1 cellular context compared by ENCODE assay signal in the genomic region with DNA sequence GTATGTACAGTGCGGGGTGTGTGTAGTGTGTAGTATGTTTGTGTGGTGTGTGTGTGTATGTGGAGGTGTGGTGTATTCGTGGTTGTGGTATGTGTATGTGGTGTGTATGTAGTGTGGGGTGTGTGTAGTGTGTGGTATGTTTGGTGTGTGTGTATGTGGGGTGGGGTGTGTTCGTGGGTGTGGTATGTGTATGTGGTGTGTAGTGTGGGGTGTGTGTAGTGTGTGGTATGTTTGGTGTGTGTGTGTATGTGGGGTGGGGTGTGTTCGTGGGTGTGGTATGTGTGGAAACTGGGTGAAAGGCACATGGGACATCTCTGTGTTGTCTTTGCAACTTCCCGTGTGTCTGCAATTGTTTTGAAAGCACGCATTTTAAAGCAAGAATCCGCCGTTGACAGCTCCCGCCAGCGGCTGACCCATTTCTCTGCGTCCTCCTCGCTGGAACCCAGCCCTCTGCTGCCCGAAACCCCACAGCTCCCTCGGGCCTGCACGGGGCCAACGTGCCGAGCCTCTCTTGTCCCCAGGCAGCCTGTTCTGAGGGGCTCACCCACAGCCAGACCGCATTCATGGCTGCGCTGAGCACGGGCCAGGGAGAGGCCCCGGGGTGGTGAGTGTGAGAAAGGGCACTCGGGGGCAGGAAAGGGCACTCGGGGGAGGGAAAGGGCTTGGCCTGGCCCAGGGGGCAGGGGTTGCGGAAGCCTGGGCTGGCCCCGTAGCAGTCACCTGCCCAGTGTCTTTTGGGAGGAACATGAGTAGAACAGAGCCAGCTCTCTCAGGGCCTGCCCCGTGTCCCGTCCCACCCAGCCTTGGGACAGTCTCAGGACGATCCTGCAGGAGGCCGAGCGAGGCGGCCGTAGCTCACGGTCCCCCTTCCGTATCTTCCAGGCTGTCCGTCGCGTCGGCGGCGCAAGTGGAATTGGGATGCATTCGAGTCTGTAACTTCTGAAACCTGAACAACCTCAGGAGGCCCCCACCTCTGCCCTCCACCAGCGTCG.
A peak's percentile ranks its signal among the peaks of the same experiment; 100 is the strongest.
TF ChIP-seq lines count a peak whose summit lies in the region.

No MANE protein-coding gene starts in this region.

TF ChIP-seq in HepG2, 621 proteins besides CTCF, POLR2A, EP300 and RAD21 (continued from another document):
- TF ChIP-seq, protein P1, sequence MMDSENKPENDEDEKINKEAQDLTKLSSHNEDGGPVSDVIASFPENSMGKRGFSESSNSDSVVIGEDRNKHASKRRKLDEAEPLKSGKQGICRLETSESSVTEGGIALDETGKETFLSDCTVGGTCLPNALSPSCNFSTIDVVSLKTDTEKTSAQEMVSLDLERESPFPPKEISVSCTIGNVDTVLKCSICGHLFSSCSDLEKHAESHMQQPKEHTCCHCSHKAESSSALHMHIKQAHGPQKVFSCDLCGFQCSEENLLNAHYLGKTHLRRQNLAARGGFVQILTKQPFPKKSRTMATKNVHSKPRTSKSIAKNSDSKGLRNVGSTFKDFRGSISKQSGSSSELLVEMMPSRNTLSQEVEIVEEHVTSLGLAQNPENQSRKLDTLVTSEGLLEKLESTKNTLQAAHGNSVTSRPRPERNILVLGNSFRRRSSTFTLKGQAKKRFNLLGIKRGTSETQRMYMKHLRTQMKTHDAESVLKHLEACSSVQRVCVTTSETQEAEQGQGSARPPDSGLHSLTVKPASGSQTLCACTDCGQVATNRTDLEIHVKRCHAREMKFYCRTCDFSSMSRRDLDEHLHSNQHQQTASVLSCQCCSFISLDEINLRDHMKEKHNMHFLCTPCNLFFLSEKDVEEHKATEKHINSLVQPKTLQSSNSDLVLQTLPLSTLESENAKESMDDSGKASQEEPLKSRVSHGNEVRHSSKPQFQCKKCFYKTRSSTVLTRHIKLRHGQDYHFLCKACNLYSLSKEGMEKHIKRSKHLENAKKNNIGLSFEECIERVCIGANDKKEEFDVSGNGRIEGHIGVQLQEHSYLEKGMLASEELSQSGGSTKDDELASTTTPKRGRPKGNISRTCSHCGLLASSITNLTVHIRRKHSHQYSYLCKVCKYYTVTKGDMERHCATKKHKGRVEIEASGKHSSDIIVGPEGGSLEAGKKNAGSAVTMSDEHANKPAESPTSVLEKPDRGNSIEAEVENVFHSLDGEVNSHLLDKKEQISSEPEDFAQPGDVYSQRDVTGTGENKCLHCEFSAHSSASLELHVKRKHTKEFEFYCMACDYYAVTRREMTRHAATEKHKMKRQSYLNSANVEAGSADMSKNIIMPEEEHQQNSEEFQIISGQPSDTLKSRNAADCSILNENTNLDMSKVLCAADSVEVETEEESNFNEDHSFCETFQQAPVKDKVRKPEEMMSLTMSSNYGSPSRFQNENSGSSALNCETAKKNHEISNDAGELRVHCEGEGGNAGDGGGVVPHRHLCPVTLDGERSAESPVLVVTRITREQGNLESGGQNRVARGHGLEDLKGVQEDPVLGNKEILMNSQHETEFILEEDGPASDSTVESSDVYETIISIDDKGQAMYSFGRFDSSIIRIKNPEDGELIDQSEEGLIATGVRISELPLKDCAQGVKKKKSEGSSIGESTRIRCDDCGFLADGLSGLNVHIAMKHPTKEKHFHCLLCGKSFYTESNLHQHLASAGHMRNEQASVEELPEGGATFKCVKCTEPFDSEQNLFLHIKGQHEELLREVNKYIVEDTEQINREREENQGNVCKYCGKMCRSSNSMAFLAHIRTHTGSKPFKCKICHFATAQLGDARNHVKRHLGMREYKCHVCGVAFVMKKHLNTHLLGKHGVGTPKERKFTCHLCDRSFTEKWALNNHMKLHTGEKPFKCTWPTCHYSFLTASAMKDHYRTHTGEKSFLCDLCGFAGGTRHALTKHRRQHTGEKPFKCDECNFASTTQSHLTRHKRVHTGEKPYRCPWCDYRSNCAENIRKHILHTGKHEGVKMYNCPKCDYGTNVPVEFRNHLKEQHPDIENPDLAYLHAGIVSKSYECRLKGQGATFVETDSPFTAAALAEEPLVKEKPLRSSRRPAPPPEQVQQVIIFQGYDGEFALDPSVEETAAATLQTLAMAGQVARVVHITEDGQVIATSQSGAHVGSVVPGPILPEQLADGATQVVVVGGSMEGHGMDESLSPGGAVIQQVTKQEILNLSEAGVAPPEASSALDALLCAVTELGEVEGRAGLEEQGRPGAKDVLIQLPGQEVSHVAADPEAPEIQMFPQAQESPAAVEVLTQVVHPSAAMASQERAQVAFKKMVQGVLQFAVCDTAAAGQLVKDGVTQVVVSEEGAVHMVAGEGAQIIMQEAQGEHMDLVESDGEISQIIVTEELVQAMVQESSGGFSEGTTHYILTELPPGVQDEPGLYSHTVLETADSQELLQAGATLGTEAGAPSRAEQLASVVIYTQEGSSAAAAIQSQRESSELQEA (CRISPR knock-in tag; IDR thresholded peaks at IDR 0.05; ENCODE audit: not compliant biosample characterization): no peak
- 0 out of 2 replicates have a peak, but pooled peaks have one; percentile 10 for TF ChIP-seq ZNF768 (CRISPR knock-in tag; IDR thresholded peaks at IDR 0.05)
- peak; percentile 22 for TF ChIP-seq SRSF1 (optimal IDR thresholded peaks at IDR 0.05; ENCODE audit: low read depth, low read length)
- peak; percentile 61; the same call in 1 of the 2 replicates for TF ChIP-seq NR2F2 (IDR thresholded peaks at IDR 0.05; ENCODE audit: borderline replicate concordance, low read depth)
- no peak for TF ChIP-seq REL (CRISPR knock-in tag; conservative IDR thresholded peaks at IDR 0.05)
- peak; percentile 22; the same call in 1 of the 2 replicates for TF ChIP-seq BHLHE40 (IDR thresholded peaks at IDR 0.05; ENCODE audit: low read length)
- no peak for TF ChIP-seq MTA3 (CRISPR knock-in tag; IDR thresholded peaks at IDR 0.05)
- TF ChIP-seq NFE2 (CRISPR knock-in tag; IDR thresholded peaks at IDR 0.05): no peak
- TF ChIP-seq HNRNPL (IDR thresholded peaks at IDR 0.05; ENCODE audit: low read depth, low read length): peak; percentile 44; the same call in 1 of the 2 replicates
- TF ChIP-seq AGO1 (IDR thresholded peaks at IDR 0.05; ENCODE audit: low read depth, low read length, poor library complexity, severe bottlenecking): peak; percentile 65
- TF ChIP-seq GTF3A (CRISPR knock-in tag; conservative IDR thresholded peaks at IDR 0.05): no peak
- TF ChIP-seq, protein P2, sequence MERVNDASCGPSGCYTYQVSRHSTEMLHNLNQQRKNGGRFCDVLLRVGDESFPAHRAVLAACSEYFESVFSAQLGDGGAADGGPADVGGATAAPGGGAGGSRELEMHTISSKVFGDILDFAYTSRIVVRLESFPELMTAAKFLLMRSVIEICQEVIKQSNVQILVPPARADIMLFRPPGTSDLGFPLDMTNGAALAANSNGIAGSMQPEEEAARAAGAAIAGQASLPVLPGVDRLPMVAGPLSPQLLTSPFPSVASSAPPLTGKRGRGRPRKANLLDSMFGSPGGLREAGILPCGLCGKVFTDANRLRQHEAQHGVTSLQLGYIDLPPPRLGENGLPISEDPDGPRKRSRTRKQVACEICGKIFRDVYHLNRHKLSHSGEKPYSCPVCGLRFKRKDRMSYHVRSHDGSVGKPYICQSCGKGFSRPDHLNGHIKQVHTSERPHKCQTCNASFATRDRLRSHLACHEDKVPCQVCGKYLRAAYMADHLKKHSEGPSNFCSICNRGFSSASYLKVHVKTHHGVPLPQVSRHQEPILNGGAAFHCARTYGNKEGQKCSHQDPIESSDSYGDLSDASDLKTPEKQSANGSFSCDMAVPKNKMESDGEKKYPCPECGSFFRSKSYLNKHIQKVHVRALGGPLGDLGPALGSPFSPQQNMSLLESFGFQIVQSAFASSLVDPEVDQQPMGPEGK (CRISPR knock-in tag; IDR thresholded peaks at IDR 0.05): peak; percentile 45; the same call in 1 of the 2 replicates
TF ChIP-seq in HepG2: peak in this region for 16.
